ENCODE assay signal across 9 cellular contexts in genomic region chr12:108129017-108129812, GRCh38. TPM values are rescaled to one million over a fixed set of nuclear protein-coding genes. Genes with fewer than 3 reads are reported as not detected.
A peak's percentile ranks its signal among the peaks of the same experiment; 100 is the strongest.
DNase-seq lines count a peak whose midpoint lies in the region; ATAC-seq, FAIRE-seq and TF ChIP-seq lines count a peak whose summit lies in the region.
"Had no signal": no experiment of that assay in that cellular context is flagged by ENCODE, and none has a peak within 500 bp of the region (broad histone marks: within the 10 kb centered on the region; RNA-seq: fewer than 3 reads in every experiment).

Gene WSCD2, plus strand, starts transcription at chr12:108129288. Its CDS starts 66,545 bp downstream, at chr12:108195833.

- H3K4me1 ChIP-seq in kidney (ENCODE audit: control insufficient read depth in 1 of 2, insufficient read depth in 1 of 2, low read depth in 1 of 2, low read length in 2 of 2) (peaks cover 0 to 10% of the 10 kb centered on the region in 2 donors), smooth muscle cell (ENCODE audit: low read depth) (no peaks in the 10 kb centered on the region)

- peak; percentile 43 for ATAC-seq in central memory CD8-positive, alpha-beta T cell (replicated peaks; ENCODE audit: extremely low read depth, poor library complexity, severe bottlenecking)
- ATAC-seq in GM18861 (IDR thresholded peaks at IDR 0.05; ENCODE audit: unreplicated experiment): no peak
- no peak for ATAC-seq in HG03045 (IDR thresholded peaks at IDR 0.05; ENCODE audit: unreplicated experiment)

- intact Hi-C loops in kidney (cut with DNase I): no loop called here

- DNase-seq in NCI-H2081 (lab: John Stamatoyannopoulos, UW): peak; percentile 10 to 15
- DNase-seq in NCI-H2081 treated with DMSO at 0.1 percent for 48 hours (lab: John Stamatoyannopoulos, UW): no peak
- DNase-seq in NCI-H524 treated with DMSO at 0.1 percent for 48 hours (lab: John Stamatoyannopoulos, UW): peak; percentile 70
- no peak for DNase-seq in central memory CD8-positive, alpha-beta T cell (ENCODE audit: low spot score in 2 of 2)
- peak; percentile 75 for DNase-seq in kidney
- DNase-seq in smooth muscle cell (lab: John Stamatoyannopoulos, UW; ENCODE audit: unreplicated experiment): peak; percentile 15

- H3K4me3 Mint-ChIP-seq in central memory CD8-positive, alpha-beta T cell: peak within 1 kb of the TSS; percentile 33

- H3K4me2 ChIP-seq in smooth muscle cell: peak within 1 kb of the TSS; percentile 93

- H3K36me3 ChIP-seq in kidney (ENCODE audit: control insufficient read depth in 1 of 2, insufficient read depth in 2 of 2, low read length in 2 of 2) (no peaks in the 10 kb centered on the region), smooth muscle cell (ENCODE audit: low read depth) (no peaks in the 10 kb centered on the region)

- no peaks in the 10 kb centered on the region for H3K79me2 ChIP-seq in smooth muscle cell (ENCODE audit: low read depth)

- FAIRE-seq in kidney (lab: Jason Lieb, UNC): no peak

- H3F3A ChIP-seq in smooth muscle cell (ENCODE audit: low read depth): no peaks in the 10 kb centered on the region

- no peaks in the 10 kb centered on the region for H3K9me3 ChIP-seq in kidney (ENCODE audit: control insufficient read depth in 1 of 2, low read length in 2 of 2)
- no peaks in the 10 kb centered on the region for H3K9me3 ChIP-seq in smooth muscle cell (replicated peaks; ENCODE audit: low read depth)

- no peak within 1 kb of the TSS for H3K27ac Mint-ChIP-seq in central memory CD8-positive, alpha-beta T cell (ENCODE audit: low read depth)

- no peaks in the 10 kb centered on the region for H3K36me3 Mint-ChIP-seq in central memory CD8-positive, alpha-beta T cell (ENCODE audit: insufficient read depth)

- peak within 1 kb of the TSS; percentile 43 for H2AFZ ChIP-seq in smooth muscle cell (ENCODE audit: low read depth)

- no peaks in the 10 kb centered on the region for H3K9me3 Mint-ChIP-seq in central memory CD8-positive, alpha-beta T cell

- H3K4me1 Mint-ChIP-seq in central memory CD8-positive, alpha-beta T cell: no peaks in the 10 kb centered on the region

- peak within 1 kb of the TSS in 1 of 2 donors; percentile 35 for H3K4me3 ChIP-seq in kidney (ENCODE audit: low read length in 2 of 2)
- H3K4me3 ChIP-seq in smooth muscle cell: peak within 1 kb of the TSS; percentile 53

- no peak within 1 kb of the TSS for H3K9ac ChIP-seq in kidney (ENCODE audit: low read length in 2 of 2)
- no peak within 1 kb of the TSS for H3K9ac ChIP-seq in smooth muscle cell (ENCODE audit: low read depth)

- peaks cover 80% of the 10 kb centered on the region for H3K27me3 Mint-ChIP-seq in central memory CD8-positive, alpha-beta T cell

- WGBS in smooth muscle cell (ENCODE audit: low lambda C conversion rate): 8% methylated on average over 45 of the region's 74 CpGs

- TF ChIP-seq CTCF in kidney (IDR thresholded peaks at IDR 0.05; ENCODE audit: borderline replicate concordance, extremely low read depth, insufficient read depth) (no peak), smooth muscle cell (IDR thresholded peaks at IDR 0.05; ENCODE audit: borderline replicate concordance, insufficient read depth, poor library complexity, severe bottlenecking) (peak; percentile 13)

- peaks cover 43% of the 10 kb centered on the region for H3K27me3 ChIP-seq in smooth muscle cell (ENCODE audit: low read depth)

- H4K20me1 ChIP-seq in smooth muscle cell (ENCODE audit: low read depth): no peaks in the 10 kb centered on the region

- no peak within 1 kb of the TSS for H3K27ac ChIP-seq in kidney (ENCODE audit: low read depth in 2 of 2, low read length in 2 of 2)
- no peak within 1 kb of the TSS for H3K27ac ChIP-seq in smooth muscle cell (ENCODE audit: low read depth)

RNA-seq across cellular contexts. Expression of gene WSCD2, which starts in this region (rescaled TPM):
- total RNA-seq in kidney: 1.6 TPM
- 2.0 TPM for polyA plus RNA-seq in kidney (ENCODE audit: insufficient read depth, low read depth, low replicate concordance)
- 0.13 TPM in 1 of 2 replicates, not detected in the other for total RNA-seq in smooth muscle cell
- polyA plus RNA-seq in smooth muscle cell: 0.13 and 0.47 TPM in 2 replicates
- total RNA-seq: activated CD8-positive, alpha-beta memory T cell treated with anti-CD3 and anti-CD28 coated beads for 36 hours had no signal

Comparison
In these comparisons a context has a peak if more than half of its experiments do, and no peak if none do; other contexts are left out.
1. DNase-seq: peak in NCI-H2081 (2 of 2), NCI-H524 treated with DMSO at 0.1 percent for 48 hours (single experiment) and kidney (single experiment); none in NCI-H2081 treated with DMSO at 0.1 percent for 48 hours (single experiment) and central memory CD8-positive, alpha-beta T cell (0 of 2).
2. Peak in DNase-seq, H3K4me3 ChIP-seq and H3K4me2 ChIP-seq in smooth muscle cell; RNA of the gene not detected or under 1 TPM.